Comparison of ENCODE assay signal across 9 cellular contexts in genomic region chr5:6576861-6577501, GRCh38. TPM values are rescaled to one million over a fixed set of nuclear protein-coding genes. Genes with fewer than 3 reads are reported as not detected.
DNase-seq lines count a peak whose midpoint lies in the region; ATAC-seq and TF ChIP-seq lines count a peak whose summit lies in the region.
"Had no signal": no experiment of that assay in that cellular context is flagged by ENCODE, and none has a peak within 500 bp of the region (broad histone marks: within the 10 kb centered on the region; RNA-seq: fewer than 3 reads in every experiment).

No MANE protein-coding gene starts in this region.

- H3K4me3 ChIP-seq in WERI-Rb-1 (ENCODE audit: low read depth, low read length) (no peak overlapping the region), left ventricle myocardium inferior (no peak overlapping the region)

- DNase-seq in stimulated activated CD4-positive, alpha-beta T cell treated with anti-CD3 and anti-CD28 coated beads, Interleukin-15, amount 100 ng/mL, for 24 hours = peak; percentile 25
- DNase-seq in stimulated activated CD4-positive, alpha-beta T cell treated with anti-CD3 and anti-CD28 coated beads, Interleukin-4, amount 100 ng/mL, for 4 hours = no peak
- peak; percentile 26 for DNase-seq in NCI-H146 treated with DMSO at 0.1 percent for 48 hours (lab: John Stamatoyannopoulos, UW; ENCODE audit: unreplicated experiment)
- peak; percentile 74 for DNase-seq in WERI-Rb-1
- no peak for DNase-seq in left ventricle myocardium inferior
- DNase-seq in superior temporal gyrus (ENCODE audit: extremely low spot score) = peak; percentile 72

- peak; percentile 84 for TF ChIP-seq CTCF in WERI-Rb-1 (IDR thresholded peaks at IDR 0.05; ENCODE audit: low read depth, low read length)
- TF ChIP-seq CTCF in left ventricle myocardium inferior (IDR thresholded peaks at IDR 0.05; ENCODE audit: borderline replicate concordance) = peak; percentile 64

- peaks cover 67% of the 10 kb centered on the region for H3K27me3 ChIP-seq in WERI-Rb-1 (ENCODE audit: insufficient read depth, low read depth, severe bottlenecking)
- H3K27me3 ChIP-seq in left ventricle myocardium inferior (ENCODE audit: low read depth) = peaks cover 46% of the 10 kb centered on the region

- H3K4me1 ChIP-seq in left ventricle myocardium inferior = peaks cover 18% of the 10 kb centered on the region

- ATAC-seq in HG02588 (IDR thresholded peaks at IDR 0.05; ENCODE audit: unreplicated experiment) (no peak), HG03135 (IDR thresholded peaks at IDR 0.05; ENCODE audit: unreplicated experiment) (no peak)
- ATAC-seq: stimulated activated effector memory CD8-positive, alpha-beta T cell treated with anti-CD3 and anti-CD28 coated beads, Interleukin-12 subunit alpha, Interleukin-12 subunit beta, amount 100 ng/mL, for 72 hours had no signal

- intact Hi-C loops in left ventricle myocardium inferior (cut with micrococcal nuclease) = no loop called here

- no peak overlapping the region for H3K27ac ChIP-seq in WERI-Rb-1
- no peak overlapping the region for H3K27ac ChIP-seq in left ventricle myocardium inferior (replicated peaks)

- H3K9me3 ChIP-seq in WERI-Rb-1 (ENCODE audit: severe bottlenecking) (no peaks in the 10 kb centered on the region), left ventricle myocardium inferior (replicated peaks) (no peaks in the 10 kb centered on the region)

- no peaks in the 10 kb centered on the region for H3K36me3 ChIP-seq in WERI-Rb-1
- H3K36me3 ChIP-seq in left ventricle myocardium inferior = no peaks in the 10 kb centered on the region

RNA-seq across cellular contexts. Expression of gene NSUN2, which starts 55.9 kb away (rescaled TPM):
- total RNA-seq in left ventricle myocardium inferior = 34.4 TPM

RNA-seq across cellular contexts. Expression of gene SRD5A1, which starts 56.3 kb away (rescaled TPM):
- total RNA-seq in left ventricle myocardium inferior = 2.5 TPM

Comparison
In these comparisons a context has a peak if more than half of its experiments do, and no peak if none do; other contexts are left out.
1. DNase-seq: peak in stimulated activated CD4-positive, alpha-beta T cell treated with anti-CD3 and anti-CD28 coated beads, Interleukin-15, amount 100 ng/mL, for 24 hours (single experiment), NCI-H146 treated with DMSO at 0.1 percent for 48 hours (single experiment), WERI-Rb-1 (single experiment) and superior temporal gyrus (single experiment); none in stimulated activated CD4-positive, alpha-beta T cell treated with anti-CD3 and anti-CD28 coated beads, Interleukin-4, amount 100 ng/mL, for 4 hours (0 of 2) and left ventricle myocardium inferior (single experiment).